In genomic region chr7:99040104-99040958, GRCh38 we compare ENCODE assay signal across 8 cellular contexts.
A peak's percentile ranks its signal among the peaks of the same experiment; 100 is the strongest.
DNase-seq lines count a peak whose midpoint lies in the region; ATAC-seq and TF ChIP-seq lines count a peak whose summit lies in the region.

No MANE protein-coding gene starts in this region.

- peak; percentile 68 to 93 (median 87) for TF ChIP-seq CTCF in dorsolateral prefrontal cortex (IDR thresholded peaks at IDR 0.05 in 54 of 56, conservative IDR thresholded peaks at IDR 0.05 in 2 of 56; ENCODE audit: low read depth in 1 of 56, partially characterized antibody in 56 of 56)
- TF ChIP-seq CTCF in lower leg skin (IDR thresholded peaks at IDR 0.05) = peak in 1 of 3 donors; percentile 79

- peaks cover 23% of the 10 kb centered on the region; the same call in 1 of the 2 replicates for H3K79me2 ChIP-seq in GM23248 (ENCODE audit: insufficient read depth)

- H3F3A ChIP-seq in GM23248 (ENCODE audit: insufficient read depth) = peaks cover 45% of the 10 kb centered on the region

- ATAC-seq in GM21737 (IDR thresholded peaks at IDR 0.05; ENCODE audit: unreplicated experiment) = no peak

- peak overlapping the region; percentile 20; the same call in 1 of the 2 replicates for H3K9ac ChIP-seq in GM23248

- peak; percentile 94 for DNase-seq in AG08395 (ENCODE audit: low spot score)
- DNase-seq in GM23248 = peak; percentile 88
- peak; percentile 37 for DNase-seq in NCI-H345 treated with DMSO at 0.1 percent for 48 hours (lab: John Stamatoyannopoulos, UW; ENCODE audit: unreplicated experiment)
- peak; percentile 43 to 45 for DNase-seq in activated CD4-positive, alpha-beta T cell treated with anti-CD3 and anti-CD28 coated beads, Interleukin-2, amount 50 U/mL, for 4 hours
- peak; percentile 63 to 89 (median 84) for DNase-seq in dorsolateral prefrontal cortex
- peak; percentile 88 to 96 for DNase-seq in lower leg skin (ENCODE audit: low spot score in 2 of 2)
- peak; percentile 47 to 53 for DNase-seq in stimulated activated CD4-positive, alpha-beta T cell treated with anti-CD3 and anti-CD28 coated beads, Interleukin-4, amount 100 ng/mL, for 48 hours (ENCODE audit: low read depth in 2 of 2)

- H3K36me3 ChIP-seq in GM23248 (ENCODE audit: low read depth) = peaks cover 46% of the 10 kb centered on the region; the same call in 1 of the 2 replicates

- 64 to 65% methylated on average over 30 to 31 of the region's 31 CpGs for WGBS in GM23248 (ENCODE audit: low coverage in 1 of 2, low lambda C conversion rate in 2 of 2, missing lambda C conversion rate in 2 of 2), 2 experiments
- WGBS in lower leg skin, 2 donors = 69 to 71% methylated on average over 31 of the region's 31 CpGs

- H3K27ac ChIP-seq in GM23248 = peak overlapping the region; percentile 21; the same call in 1 of the 2 replicates
- peak overlapping the region in 51 of 59 donors; percentile 2 to 83 (median 63) for H3K27ac ChIP-seq in dorsolateral prefrontal cortex

- intact Hi-C loops in dorsolateral prefrontal cortex (cut with DNase I) (loop anchor here (1.0 to 5.0 kb wide), 6 partner anchors 102 to 367 kb away; partner anchors contain the start of genes BUD31 (in 1 of the 2), PDAP1 (in 1 of the 2) and SMURF1 (in 1 of the 2)), lower leg skin (cut with DNase I; ENCODE audit: low total_unique reads) (loop anchor here (5.0 kb wide), 1 partner anchor 272 kb away; no protein-coding TSS in a partner anchor)

- 0 out of 2 replicates have a peak, but pooled peaks cover 3% of the 10 kb centered on the region for H3K4me1 ChIP-seq in GM23248 (ENCODE audit: insufficient read depth)

- in situ Hi-C loops in GM23248 (cut with MboI) = loop anchor here (5.0 kb wide), 1 partner anchor 272 kb away; no protein-coding TSS in a partner anchor

- no peaks in the 10 kb centered on the region for H3K9me3 ChIP-seq in GM23248 (ENCODE audit: low read depth)

- H3K27me3 ChIP-seq in GM23248 (replicated peaks; ENCODE audit: insufficient read depth) (no peaks in the 10 kb centered on the region), dorsolateral prefrontal cortex (no peaks in the 10 kb centered on the region)

- no peak overlapping the region for H2AFZ ChIP-seq in GM23248

- H3K4me3 ChIP-seq in GM23248 = no peak overlapping the region
- H3K4me3 ChIP-seq in dorsolateral prefrontal cortex = no peak overlapping the region
- no peak overlapping the region for H3K4me3 ChIP-seq in lower leg skin (ENCODE audit: low read depth, poor library complexity, severe bottlenecking)

- no peaks in the 10 kb centered on the region for H3K9me2 ChIP-seq in GM23248 (ENCODE audit: insufficient read depth)

- no peak overlapping the region for H3K4me2 ChIP-seq in GM23248 (ENCODE audit: unreplicated experiment)

- H4K20me1 ChIP-seq in GM23248 (ENCODE audit: insufficient read depth) = 0 out of 2 replicates have a peak, but pooled peaks cover 4% of the 10 kb centered on the region

- TF ChIP-seq POLR2A in lower leg skin (IDR thresholded peaks at IDR 0.05) = no peak

Comparison
In these comparisons a context has a peak if more than half of its experiments do, and no peak if none do; other contexts are left out.
1. DNase-seq: peak in every context shown above with its lines; median percentile 94 in AG08395; 92 in lower leg skin; 88 in GM23248; 84 in dorsolateral prefrontal cortex; 50 in stimulated activated CD4-positive, alpha-beta T cell treated with anti-CD3 and anti-CD28 coated beads, Interleukin-4, amount 100 ng/mL, for 48 hours; 44 in activated CD4-positive, alpha-beta T cell treated with anti-CD3 and anti-CD28 coated beads, Interleukin-2, amount 50 U/mL, for 4 hours; 37 in NCI-H345 treated with DMSO at 0.1 percent for 48 hours.